10 cellular contexts compared by ENCODE assay signal in the genomic region with DNA sequence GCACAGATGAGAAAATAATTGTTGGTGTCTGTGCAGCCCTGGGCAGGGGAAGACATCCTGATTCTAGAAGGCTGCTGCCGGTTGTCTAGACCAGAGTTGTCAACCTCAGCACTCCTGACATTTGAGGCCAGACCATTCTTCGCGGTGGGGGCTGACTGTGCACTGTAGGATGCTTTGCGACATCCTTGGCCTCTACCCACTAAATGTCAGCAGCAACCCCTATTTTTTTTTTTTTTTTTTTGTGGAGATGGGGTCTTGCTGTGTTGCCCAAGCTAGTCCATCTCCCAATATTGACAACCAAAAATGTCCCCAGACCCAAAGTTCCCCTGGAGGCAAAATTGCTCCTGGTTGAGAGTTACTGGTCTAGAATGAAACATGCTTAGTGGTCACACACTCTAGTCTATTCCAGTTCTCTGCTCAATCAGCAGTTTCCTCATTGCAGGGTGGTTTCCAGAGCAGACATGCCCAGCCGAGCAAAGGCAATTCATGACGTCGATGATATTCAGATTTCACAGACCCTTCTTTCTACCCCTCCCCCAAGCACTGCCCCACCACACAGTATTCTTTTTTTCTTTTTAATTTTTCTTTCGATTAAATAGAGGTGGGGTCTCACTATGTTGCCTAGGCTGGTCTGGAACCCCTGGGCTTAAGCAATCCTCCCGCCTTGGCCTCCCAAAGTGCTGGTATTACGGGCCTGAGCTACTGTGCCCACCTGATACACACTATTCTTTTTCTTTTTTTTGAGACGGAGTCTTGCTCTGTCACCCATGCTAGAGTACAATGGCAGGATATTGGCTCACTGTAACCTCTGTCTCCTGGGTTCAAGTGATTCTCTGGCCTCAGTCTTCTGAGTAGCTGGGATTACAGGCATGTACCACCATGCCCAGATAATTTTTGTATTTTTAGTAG. TPM values are rescaled to one million over a fixed set of nuclear protein-coding genes. Genes with fewer than 3 reads are reported as not detected.
DNase-seq lines count a peak whose midpoint lies in the region; ATAC-seq, FAIRE-seq and TF ChIP-seq lines count a peak whose summit lies in the region.
"Had no signal": no experiment of that assay in that cellular context is flagged by ENCODE, and none has a peak within 500 bp of the region (broad histone marks: within the 10 kb centered on the region; RNA-seq: fewer than 3 reads in every experiment).

No MANE protein-coding gene starts in this region.

- peak; percentile 86 for DNase-seq in GM12864 (ENCODE audit: low read depth)
- DNase-seq in HL-60 (ENCODE audit: low read depth in 1 of 2, low spot score in 1 of 2) = peak in 1 of 2 experiments; percentile 84
- DNase-seq in keratinocyte (ENCODE audit: low read depth, low spot score) = no peak
- DNase-seq in erythroblast (lab: John Stamatoyannopoulos, UW) = no peak
- no peak for DNase-seq in cortex of kidney (lab: John Stamatoyannopoulos, UW)
- DNase-seq in putamen (ENCODE audit: low spot score) = no peak
- DNase-seq in glutamatergic neuron = no peak
- DNase-seq: head of caudate nucleus had no signal

- dilution Hi-C loops in keratinocyte (cut with MboI; ENCODE audit: extremely low pct_ligation_motif_present, low sequenced_read_pairs) = no loop called here

- peaks cover 2% of the 10 kb centered on the region for H3K27me3 Mint-ChIP-seq in glutamatergic neuron (ENCODE audit: unreplicated experiment)

- no peak overlapping the region for H3K9ac ChIP-seq in keratinocyte (ENCODE audit: control insufficient read depth, extremely low read depth, insufficient read depth, low read length)

- peak; percentile 56 for ATAC-seq in GM21447 (IDR thresholded peaks at IDR 0.05; ENCODE audit: unreplicated experiment)

- H3K4me1 ChIP-seq in keratinocyte (ENCODE audit: control insufficient read depth, extremely low read depth, insufficient read depth, low read length) = peaks cover 29% of the 10 kb centered on the region

- H2AFZ ChIP-seq in keratinocyte (ENCODE audit: control insufficient read depth, low read length) = no peak overlapping the region

- no peak overlapping the region for H3K4me2 ChIP-seq in keratinocyte (ENCODE audit: control insufficient read depth, extremely low read depth, insufficient read depth, low read depth, low read length)

- no peaks in the 10 kb centered on the region for H3K9me3 ChIP-seq in keratinocyte (ENCODE audit: control insufficient read depth, low read depth, low read length)

- H3K79me2 ChIP-seq in keratinocyte (ENCODE audit: control insufficient read depth, insufficient read depth, low read length) = no peaks in the 10 kb centered on the region

- H3K4me3 ChIP-seq in GM12864 (ENCODE audit: low read depth, low read length) (no peak overlapping the region), HL-60 (replicated peaks; ENCODE audit: insufficient read depth, low read length) (no peak overlapping the region), keratinocyte (ENCODE audit: control insufficient read depth in 2 of 3, extremely low read depth in 1 of 3, insufficient read depth in 2 of 3, low read depth in 1 of 3, low read length in 3 of 3) (no peak overlapping the region)

- no peaks in the 10 kb centered on the region for H3K4me1 Mint-ChIP-seq in glutamatergic neuron (ENCODE audit: low read depth, unreplicated experiment)

- TF ChIP-seq CTCF in GM12864 (IDR thresholded peaks at IDR 0.05; ENCODE audit: low read depth, low read length, missing control alignments) (no peak), HL-60 (IDR thresholded peaks at IDR 0.05; ENCODE audit: insufficient read depth, low read length) (no peak), keratinocyte (optimal IDR thresholded peaks at IDR 0.05 in 1 of 3, IDR thresholded peaks at IDR 0.05 in 1 of 3, conservative IDR thresholded peaks at IDR 0.05 in 1 of 3; ENCODE audit: extremely low read depth in 1 of 3, insufficient read depth in 2 of 3, low read length in 3 of 3) (no peak), glutamatergic neuron (IDR thresholded peaks at IDR 0.05; ENCODE audit: partially characterized antibody, unreplicated experiment) (no peak)

- H3K9me3 Mint-ChIP-seq in glutamatergic neuron (ENCODE audit: unreplicated experiment) = peaks cover 1% of the 10 kb centered on the region

- H3K9me1 ChIP-seq in keratinocyte (ENCODE audit: control insufficient read depth, extremely low read depth, insufficient read depth, low read length) = no peaks in the 10 kb centered on the region

- no peaks in the 10 kb centered on the region for H3K27me3 ChIP-seq in HL-60 (ENCODE audit: insufficient read depth, poor library complexity, severe bottlenecking)
- no peaks in the 10 kb centered on the region for H3K27me3 ChIP-seq in keratinocyte (ENCODE audit: control insufficient read depth, extremely low read depth, insufficient read depth, low read length)

- H3K36me3 Mint-ChIP-seq in glutamatergic neuron (ENCODE audit: unreplicated experiment) = no peaks in the 10 kb centered on the region

- FAIRE-seq in keratinocyte (lab: Jason Lieb, UNC) = peak; percentile 67
- FAIRE-seq: G401.6 had no signal

- H3K36me3 ChIP-seq in keratinocyte (ENCODE audit: control insufficient read depth in 2 of 2, extremely low read depth in 1 of 2, insufficient read depth in 2 of 2, low read length in 2 of 2) = no peaks in the 10 kb centered on the region

- no peak overlapping the region for H3K27ac Mint-ChIP-seq in glutamatergic neuron (ENCODE audit: unreplicated experiment)

- no peak overlapping the region for H3K4me3 Mint-ChIP-seq in glutamatergic neuron (ENCODE audit: unreplicated experiment)

- no peaks in the 10 kb centered on the region for H4K20me1 ChIP-seq in keratinocyte (ENCODE audit: control insufficient read depth, extremely low read depth, insufficient read depth, low read length)

- TF ChIP-seq POLR2A in erythroblast (IDR thresholded peaks at IDR 0.05; ENCODE audit: low read length) = no peak

- H3K27ac ChIP-seq in HL-60 (replicated peaks) (peak overlapping the region; percentile 54), keratinocyte (ENCODE audit: control insufficient read depth, insufficient read depth, low read length) (no peak overlapping the region)

RNA-seq across cellular contexts. Expression of a gene that starts 9.0 kb away (rescaled TPM):
- polyA plus RNA-seq in keratinocyte = 0.42 to 0.85 TPM (median 0.49 TPM) in 3 replicates
- 1.5 TPM for polyA plus RNA-seq in keratinocyte (2011; ENCODE audit: low read depth)
- polyA plus RNA-seq in keratinocyte (2011; cell fraction: cytosol; rRNA removed) = 0.18 and 0.48 TPM in 2 replicates
- polyA plus RNA-seq in keratinocyte (2011; cell fraction: nucleus; rRNA removed) = 1.1 and 2.3 TPM in 2 replicates
- 0.57 and 0.72 TPM in 2 replicates for polyA plus RNA-seq in keratinocyte (2012; ENCODE audit: low replicate concordance)
- 0.22 to 3.1 TPM in 2 of 3 replicates, not detected in the other for polyA minus RNA-seq in keratinocyte
- not detected for polyA minus RNA-seq in keratinocyte (2011; cell fraction: cytosol; rRNA and poly(A)+ RNA removed)
- polyA minus RNA-seq in keratinocyte (2011; cell fraction: nucleus; rRNA and poly(A)+ RNA removed) = 1.5 and 2.9 TPM in 2 replicates
- total RNA-seq in glutamatergic neuron (ENCODE audit: unreplicated experiment) = not detected

RNA-seq across cellular contexts. Expression of a gene that starts 13.2 kb away (rescaled TPM):
- 98.8 to 298 TPM (median 103 TPM) in 3 replicates for polyA plus RNA-seq in keratinocyte
- polyA plus RNA-seq in keratinocyte (2011; ENCODE audit: low read depth) = 18.9 TPM
- 152 and 214 TPM in 2 replicates for polyA plus RNA-seq in keratinocyte (2011; cell fraction: cytosol; rRNA removed)
- 196 and 308 TPM in 2 replicates for polyA plus RNA-seq in keratinocyte (2011; cell fraction: nucleus; rRNA removed)
- polyA plus RNA-seq in keratinocyte (2012; ENCODE audit: low replicate concordance) = 92.0 and 197 TPM in 2 replicates
- polyA minus RNA-seq in keratinocyte = 149 to 420 TPM (median 226 TPM) in 3 replicates
- 340 TPM for polyA minus RNA-seq in keratinocyte (2011; cell fraction: cytosol; rRNA and poly(A)+ RNA removed)
- 94.0 and 134 TPM in 2 replicates for polyA minus RNA-seq in keratinocyte (2011; cell fraction: nucleus; rRNA and poly(A)+ RNA removed)
- total RNA-seq in glutamatergic neuron (ENCODE audit: unreplicated experiment) = 3.2 TPM

RNA-seq across cellular contexts. Expression of a gene that starts 24.6 kb away (rescaled TPM):
- polyA plus RNA-seq in keratinocyte = 0.14 to 0.41 TPM (median 0.40 TPM) in 3 replicates
- 0.11 TPM for polyA plus RNA-seq in keratinocyte (2011; ENCODE audit: low read depth)
- 0.11 and 0.21 TPM in 2 replicates for polyA plus RNA-seq in keratinocyte (2011; cell fraction: cytosol; rRNA removed)
- 0.93 and 2.6 TPM in 2 replicates for polyA plus RNA-seq in keratinocyte (2011; cell fraction: nucleus; rRNA removed)
- polyA plus RNA-seq in keratinocyte (2012; ENCODE audit: low replicate concordance) = 0.11 and 0.71 TPM in 2 replicates
- 0.13 to 0.16 TPM in 2 of 3 replicates, not detected in the other for polyA minus RNA-seq in keratinocyte
- polyA minus RNA-seq in keratinocyte (2011; cell fraction: cytosol; rRNA and poly(A)+ RNA removed) = not detected
- polyA minus RNA-seq in keratinocyte (2011; cell fraction: nucleus; rRNA and poly(A)+ RNA removed) = 0.31 and 0.95 TPM in 2 replicates
- total RNA-seq in glutamatergic neuron (ENCODE audit: unreplicated experiment) = not detected

RNA-seq across cellular contexts. Expression of a gene that starts 26.6 kb away (rescaled TPM):
- polyA plus RNA-seq in keratinocyte = 20.1 to 50.0 TPM (median 20.4 TPM) in 3 replicates
- polyA plus RNA-seq in keratinocyte (2011; ENCODE audit: low read depth) = 17.5 TPM
- polyA plus RNA-seq in keratinocyte (2011; cell fraction: cytosol; rRNA removed) = 11.0 and 25.5 TPM in 2 replicates
- polyA plus RNA-seq in keratinocyte (2011; cell fraction: nucleus; rRNA removed) = 73.2 and 118 TPM in 2 replicates
- 36.3 and 44.3 TPM in 2 replicates for polyA plus RNA-seq in keratinocyte (2012; ENCODE audit: low replicate concordance)
- 19.6 to 37.4 TPM (median 34.6 TPM) in 3 replicates for polyA minus RNA-seq in keratinocyte
- 53.3 TPM for polyA minus RNA-seq in keratinocyte (2011; cell fraction: cytosol; rRNA and poly(A)+ RNA removed)
- polyA minus RNA-seq in keratinocyte (2011; cell fraction: nucleus; rRNA and poly(A)+ RNA removed) = 65.0 and 76.0 TPM in 2 replicates
- 1.1 TPM for total RNA-seq in glutamatergic neuron (ENCODE audit: unreplicated experiment)

RNA-seq across cellular contexts. Expression of a gene that starts 31.7 kb away (rescaled TPM):
- 7.1 to 50.2 TPM (median 21.8 TPM) in 3 replicates for polyA plus RNA-seq in keratinocyte
- polyA plus RNA-seq in keratinocyte (2011; ENCODE audit: low read depth) = not detected
- 9.4 and 14.3 TPM in 2 replicates for polyA plus RNA-seq in keratinocyte (2011; cell fraction: cytosol; rRNA removed)
- 3.7 and 4.5 TPM in 2 replicates for polyA plus RNA-seq in keratinocyte (2011; cell fraction: nucleus; rRNA removed)
- 0.82 and 44.0 TPM in 2 replicates for polyA plus RNA-seq in keratinocyte (2012; ENCODE audit: low replicate concordance)
- polyA minus RNA-seq in keratinocyte = 8.5 to 52.2 TPM (median 34.7 TPM) in 3 replicates
- 15.3 TPM for polyA minus RNA-seq in keratinocyte (2011; cell fraction: cytosol; rRNA and poly(A)+ RNA removed)
- polyA minus RNA-seq in keratinocyte (2011; cell fraction: nucleus; rRNA and poly(A)+ RNA removed) = 3.9 and 5.1 TPM in 2 replicates
- 2.5 TPM for total RNA-seq in glutamatergic neuron (ENCODE audit: unreplicated experiment)
